Comparison of ENCODE assay signal across 18 cellular contexts in the genomic region with DNA sequence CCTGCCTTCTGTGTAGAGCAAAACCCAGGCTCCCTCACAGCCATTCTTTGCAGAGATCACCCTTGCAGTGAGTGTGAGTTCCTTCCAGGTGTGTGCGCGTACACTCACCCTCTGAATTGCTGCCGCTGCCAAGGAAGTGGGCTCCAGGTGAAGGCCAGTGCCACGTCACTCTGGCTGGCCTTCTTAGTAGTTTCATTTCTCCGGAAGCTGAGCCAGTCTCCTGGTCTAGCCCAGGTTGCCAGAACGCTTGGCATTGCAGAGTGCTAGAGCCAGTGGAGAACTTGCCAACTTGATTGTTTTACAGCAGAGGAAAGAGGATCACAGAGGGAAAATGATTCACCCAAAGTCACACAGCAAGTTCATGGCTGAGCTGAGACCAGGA. TPM values are rescaled to one million over a fixed set of nuclear protein-coding genes. Genes with fewer than 3 reads are reported as not detected.
DNase-seq lines count a peak whose midpoint lies in the region; ATAC-seq and TF ChIP-seq lines count a peak whose summit lies in the region.
"Had no signal": no experiment of that assay in that cellular context is flagged by ENCODE, and none has a peak within 500 bp of the region (broad histone marks: within the 10 kb centered on the region; RNA-seq: fewer than 3 reads in every experiment).

No MANE protein-coding gene starts in this region.

- no peaks in the 10 kb centered on the region for H3K4me1 Mint-ChIP-seq in natural killer cell treated with Interleukin-12 subunit alpha and Interleukin-12 subunit beta and Interleukin-15 and Interleukin-18, amount 100 ng/mL, for 72 hours (ENCODE audit: low read depth in 2 of 2)
- no peaks in the 10 kb centered on the region for H3K4me1 Mint-ChIP-seq in natural killer cell
- H3K4me1 Mint-ChIP-seq: stimulated activated effector memory CD8-positive, alpha-beta T cell treated with anti-CD3 and anti-CD28 coated beads, Interleukin-12 subunit alpha, Interleukin-12 subunit beta, amount 100 ng/mL, for 72 hours; T-helper 17 cell had no signal

- no peaks in the 10 kb centered on the region for H3K36me3 Mint-ChIP-seq in natural killer cell treated with Interleukin-12 subunit alpha and Interleukin-12 subunit beta and Interleukin-15 and Interleukin-18, amount 100 ng/mL, for 72 hours
- no peaks in the 10 kb centered on the region for H3K36me3 Mint-ChIP-seq in natural killer cell
- H3K36me3 Mint-ChIP-seq: stimulated activated effector memory CD8-positive, alpha-beta T cell treated with anti-CD3 and anti-CD28 coated beads, Interleukin-12 subunit alpha, Interleukin-12 subunit beta, amount 100 ng/mL, for 72 hours had no signal

- no peak overlapping the region for H3K4me3 ChIP-seq in epithelial cell of esophagus (ENCODE audit: low read length)
- H3K4me3 ChIP-seq: skin epidermis, upper lobe of left lung had no signal

- no peak for ATAC-seq in natural killer cell treated with Interleukin-12 subunit alpha and Interleukin-12 subunit beta and Interleukin-15 and Interleukin-18, amount 100 ng/mL, for 72 hours
- ATAC-seq in natural killer cell, result no peak
- no peak for ATAC-seq in HG02623 (IDR thresholded peaks at IDR 0.05; ENCODE audit: unreplicated experiment)
- ATAC-seq: stimulated activated effector memory CD8-positive, alpha-beta T cell treated with anti-CD3 and anti-CD28 coated beads, Interleukin-12 subunit alpha, Interleukin-12 subunit beta, amount 100 ng/mL, for 72 hours; T-helper 17 cell had no signal

- DNase-seq in natural killer cell treated with Interleukin-12 subunit alpha and Interleukin-12 subunit beta and Interleukin-15 and Interleukin-18, amount 100 ng/mL, for 72 hours (ENCODE audit: low spot score), result peak; percentile 56
- DNase-seq in natural killer cell, result no peak
- DNase-seq in epithelial cell of esophagus (ENCODE audit: low read depth), result peak; percentile 86
- peak; percentile 80 for DNase-seq in mesenteric fat pad (ENCODE audit: low spot score)
- DNase-seq in AG08395 (ENCODE audit: low spot score), result no peak
- DNase-seq in ureter (ENCODE audit: low spot score), result no peak
- no peak for DNase-seq in HUDEP-2 (lab: John Stamatoyannopoulos, UW; ENCODE audit: unreplicated experiment in 76 of 76)
- DNase-seq: activated CD4-positive, CD25-positive, alpha-beta regulatory T cell; activated naive CD4-positive, alpha-beta T cell treated with Interleukin-2 at 50 U/mL for 16 hours; foreskin fibroblast; GOT3; NCI-H1092; NCI-H774; T-helper 17 cell; upper lobe of left lung had no signal

- H3K27me3 Mint-ChIP-seq in natural killer cell treated with Interleukin-12 subunit alpha and Interleukin-12 subunit beta and Interleukin-15 and Interleukin-18, amount 100 ng/mL, for 72 hours, result peaks cover 0 to 12% of the 10 kb centered on the region in 2 donors
- H3K27me3 Mint-ChIP-seq in natural killer cell (ENCODE audit: low read depth in 2 of 2), result peaks cover 0 to 11% of the 10 kb centered on the region in 2 donors

- intact Hi-C loops in natural killer cell (cut with micrococcal nuclease), result no loop called here

- no peaks in the 10 kb centered on the region for H3K9me3 Mint-ChIP-seq in natural killer cell treated with Interleukin-12 subunit alpha and Interleukin-12 subunit beta and Interleukin-15 and Interleukin-18, amount 100 ng/mL, for 72 hours
- no peaks in the 10 kb centered on the region for H3K9me3 Mint-ChIP-seq in natural killer cell
- H3K9me3 Mint-ChIP-seq: stimulated activated effector memory CD8-positive, alpha-beta T cell treated with anti-CD3 and anti-CD28 coated beads, Interleukin-12 subunit alpha, Interleukin-12 subunit beta, amount 100 ng/mL, for 72 hours had no signal

- TF ChIP-seq CTCF in natural killer cell (IDR thresholded peaks at IDR 0.05) (no peak), epithelial cell of esophagus (IDR thresholded peaks at IDR 0.05; ENCODE audit: insufficient read depth, low read depth, low read length, missing control alignments) (no peak)

- H3K27ac Mint-ChIP-seq in natural killer cell treated with Interleukin-12 subunit alpha and Interleukin-12 subunit beta and Interleukin-15 and Interleukin-18, amount 100 ng/mL, for 72 hours, result no peak overlapping the region
- no peak overlapping the region for H3K27ac Mint-ChIP-seq in natural killer cell
- H3K27ac Mint-ChIP-seq: T-helper 17 cell had no signal

- no peak overlapping the region for H3K4me3 Mint-ChIP-seq in natural killer cell treated with Interleukin-12 subunit alpha and Interleukin-12 subunit beta and Interleukin-15 and Interleukin-18, amount 100 ng/mL, for 72 hours
- no peak overlapping the region for H3K4me3 Mint-ChIP-seq in natural killer cell
- H3K4me3 Mint-ChIP-seq: stimulated activated effector memory CD8-positive, alpha-beta T cell treated with anti-CD3 and anti-CD28 coated beads, Interleukin-12 subunit alpha, Interleukin-12 subunit beta, amount 100 ng/mL, for 72 hours; T-helper 17 cell had no signal

RNA-seq across cellular contexts. Expression of a gene that starts 11.0 kb away (rescaled TPM):
- 10 to 100 TPM in 1 of 2 donors, 1 to 10 TPM in 1; 5.3 to 10.9 TPM for total RNA-seq in natural killer cell treated with Interleukin-12 subunit alpha and Interleukin-12 subunit beta and Interleukin-15 and Interleukin-18, amount 100 ng/mL, for 72 hours
- total RNA-seq in natural killer cell (1 to 10 TPM in 2 of 3 donors, under 1 TPM in 1; 0.75 to 1.5 (median 1.1) TPM), mesenteric fat pad (5.0 TPM), ureter (2.2 TPM)

RNA-seq across cellular contexts. Expression of a gene that starts 11.3 kb away (rescaled TPM):
- total RNA-seq in natural killer cell treated with Interleukin-12 subunit alpha and Interleukin-12 subunit beta and Interleukin-15 and Interleukin-18, amount 100 ng/mL, for 72 hours, result 10 to 100 TPM; 61.7 to 65.3 TPM
- total RNA-seq in natural killer cell (100 to 1,000 TPM; 106 to 141 (median 116) TPM), mesenteric fat pad (41.4 TPM), ureter (72.9 TPM)

RNA-seq across cellular contexts. Expression of a gene that starts 19.7 kb away (rescaled TPM):
- total RNA-seq in natural killer cell treated with Interleukin-12 subunit alpha and Interleukin-12 subunit beta and Interleukin-15 and Interleukin-18, amount 100 ng/mL, for 72 hours, result under 1 TPM in 1 of 2 donors, not detected in 1; 0.11 TPM
- total RNA-seq in natural killer cell, result under 1 TPM; 0.23 to 0.53 (median 0.42) TPM
- 11.7 TPM for total RNA-seq in mesenteric fat pad
- total RNA-seq in ureter, result 32.7 TPM

RNA-seq across cellular contexts. Expression of a gene that starts 24.1 kb away (rescaled TPM):
- 10 to 100 TPM; 33.2 to 50.7 TPM for total RNA-seq in natural killer cell treated with Interleukin-12 subunit alpha and Interleukin-12 subunit beta and Interleukin-15 and Interleukin-18, amount 100 ng/mL, for 72 hours
- total RNA-seq in natural killer cell (100 to 1,000 TPM in 2 of 3 donors, 10 to 100 TPM in 1; 97.1 to 106 (median 100) TPM), mesenteric fat pad (50.1 TPM), ureter (73.5 TPM)

RNA-seq across cellular contexts. Expression of a gene that starts 50.5 kb away (rescaled TPM):
- not detected for total RNA-seq in natural killer cell treated with Interleukin-12 subunit alpha and Interleukin-12 subunit beta and Interleukin-15 and Interleukin-18, amount 100 ng/mL, for 72 hours
- not detected for total RNA-seq in natural killer cell
- 41.3 TPM for total RNA-seq in mesenteric fat pad
- 67.2 TPM for total RNA-seq in ureter
- total RNA-seq: T-helper 17 cell had no signal

Comparison
In these comparisons a context has a peak if more than half of its experiments do, and no peak if none do; other contexts are left out.
1. DNase-seq: peak in natural killer cell treated with Interleukin-12 subunit alpha and Interleukin-12 subunit beta and Interleukin-15 and Interleukin-18, amount 100 ng/mL, for 72 hours (single experiment), epithelial cell of esophagus (single experiment) and mesenteric fat pad (single experiment); none in natural killer cell (single experiment), AG08395 (single experiment), ureter (single experiment) and HUDEP-2 (0 of 76).